30 cellular contexts compared by ENCODE assay signal in the genomic region with DNA sequence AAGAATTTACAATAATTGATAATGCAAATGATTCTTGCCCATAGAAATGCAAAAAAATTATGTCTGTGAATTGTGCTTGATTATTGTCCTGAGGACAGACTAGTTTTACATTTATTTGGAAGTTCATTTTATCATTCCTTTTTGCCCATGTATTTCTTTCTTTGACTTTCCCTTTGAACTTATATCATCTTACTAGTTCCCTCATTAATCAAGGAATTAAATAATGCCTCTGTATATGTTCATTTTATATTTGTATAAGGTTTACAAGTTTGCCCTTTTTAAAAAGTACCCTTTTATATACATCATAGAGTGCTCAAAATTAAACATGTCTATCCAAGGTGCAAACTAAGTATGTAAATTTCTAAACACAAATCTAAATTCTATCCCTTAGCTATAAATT.
"Had no signal": no experiment of that assay in that cellular context is flagged by ENCODE, and none has a peak within 500 bp of the region (broad histone marks: within the 10 kb centered on the region; RNA-seq: fewer than 3 reads in every experiment).

No MANE protein-coding gene starts in this region.

- FAIRE-seq: astrocyte, bronchial epithelial cell had no signal

- DNase-seq: activated effector memory CD4-positive, alpha-beta T cell treated with anti-CD3 and anti-CD28 coated beads, Interleukin-2, amount 50 U/mL, for 16 hours; activated effector memory CD4-positive, alpha-beta T cell treated with Interleukin-2 at 50 U/mL for 16 hours; activated gamma-delta T cell; activated gamma-delta T cell treated with Interleukin-2 at 50 U/mL for 16 hours; activated naive CD4-positive, alpha-beta T cell; activated naive CD4-positive, alpha-beta T cell treated with anti-CD3 and anti-CD28 coated beads for 36 hours; activated naive CD4-positive, alpha-beta T cell treated with anti-CD3 and anti-CD28 coated beads, Interleukin-2, amount 10 ng/mL, durations not matched to agents 7 days and 5 days; activated naive CD4-positive, alpha-beta T cell treated with anti-CD3 and anti-CD28 coated beads, Interleukin-2, amount 50 U/mL, for 16 hours; activated naive CD4-positive, alpha-beta T cell treated with Interleukin-2 at 50 U/mL for 16 hours; activated naive CD8-positive, alpha-beta T cell treated with anti-CD3 and anti-CD28 coated beads for 36 hours; activated naive CD8-positive, alpha-beta T cell treated with anti-CD3 and anti-CD28 coated beads, Interleukin-2, amount 10 ng/mL, durations not matched to agents 7 days and 5 days; activated naive CD8-positive, alpha-beta T cell treated with anti-CD3 and anti-CD28 coated beads, Interleukin-2, amount 50 U/mL, for 24 hours; activated T-cell treated with anti-CD3 and anti-CD28 coated beads, Interleukin-2, amount 50 U/mL, for 4 hours; activated T-cell treated with anti-CD3 and anti-CD28 coated beads, Interleukin-2, amount 50 U/mL, for 48 hours; activated T-cell treated with anti-CD3 and anti-CD28 coated beads, Interleukin-2, amount 50 U/mL, for 72 hours; adrenal gland; amniotic stem cell; amygdala; anterior cingulate cortex; aorta; body of pancreas; brain microvascular endothelial cell; caudate nucleus; central memory CD4-positive, alpha-beta T cell; cerebellar nuclear complex had no signal

- H3K4me3 ChIP-seq: adrenal gland, ascending aorta, body of pancreas, breast epithelium, cardiac muscle cell had no signal

- H3K4me1 ChIP-seq: adrenal gland, ascending aorta, body of pancreas, breast epithelium had no signal

- H3K9me3 ChIP-seq: adrenal gland, ascending aorta, body of pancreas had no signal

- H3K36me3 ChIP-seq: adrenal gland, ascending aorta, brain microvascular endothelial cell, breast epithelium, cardiac muscle cell had no signal

- H3K27ac ChIP-seq: adrenal gland, ascending aorta, body of pancreas, brain microvascular endothelial cell, breast epithelium, cardiac muscle cell had no signal
